Comparison of ENCODE assay signal across 1 cellular context in the genomic region with DNA sequence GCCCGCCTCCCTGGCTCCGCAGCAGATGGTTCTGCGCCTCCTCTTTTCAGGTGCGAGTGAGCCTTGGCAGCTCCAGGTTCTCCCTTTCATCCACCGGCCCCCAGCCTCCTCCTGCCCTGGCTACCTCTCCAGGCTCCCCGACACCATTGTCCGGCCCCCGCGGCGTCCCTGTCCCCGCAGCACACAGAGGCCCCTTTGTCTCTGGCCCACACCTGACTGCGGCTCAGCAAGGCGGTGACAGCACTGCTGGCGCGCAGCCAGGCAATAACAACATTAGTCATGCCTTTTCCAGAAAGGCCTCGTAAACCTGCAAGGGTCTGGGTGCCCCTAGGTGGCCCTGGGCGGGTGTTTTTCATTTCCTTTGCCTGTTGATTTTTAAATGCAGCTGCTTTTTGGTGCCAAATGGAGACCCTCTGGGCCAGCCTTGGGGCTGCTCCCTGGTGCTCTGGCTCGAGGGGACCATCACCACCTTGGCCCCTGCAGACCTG.
TF ChIP-seq lines count a peak whose summit lies in the region.

No MANE protein-coding gene starts in this region.

TF ChIP-seq in HepG2, 621 proteins besides CTCF, POLR2A, EP300 and RAD21 (continued from another document and continues in another):
- TF ChIP-seq, protein P1, sequence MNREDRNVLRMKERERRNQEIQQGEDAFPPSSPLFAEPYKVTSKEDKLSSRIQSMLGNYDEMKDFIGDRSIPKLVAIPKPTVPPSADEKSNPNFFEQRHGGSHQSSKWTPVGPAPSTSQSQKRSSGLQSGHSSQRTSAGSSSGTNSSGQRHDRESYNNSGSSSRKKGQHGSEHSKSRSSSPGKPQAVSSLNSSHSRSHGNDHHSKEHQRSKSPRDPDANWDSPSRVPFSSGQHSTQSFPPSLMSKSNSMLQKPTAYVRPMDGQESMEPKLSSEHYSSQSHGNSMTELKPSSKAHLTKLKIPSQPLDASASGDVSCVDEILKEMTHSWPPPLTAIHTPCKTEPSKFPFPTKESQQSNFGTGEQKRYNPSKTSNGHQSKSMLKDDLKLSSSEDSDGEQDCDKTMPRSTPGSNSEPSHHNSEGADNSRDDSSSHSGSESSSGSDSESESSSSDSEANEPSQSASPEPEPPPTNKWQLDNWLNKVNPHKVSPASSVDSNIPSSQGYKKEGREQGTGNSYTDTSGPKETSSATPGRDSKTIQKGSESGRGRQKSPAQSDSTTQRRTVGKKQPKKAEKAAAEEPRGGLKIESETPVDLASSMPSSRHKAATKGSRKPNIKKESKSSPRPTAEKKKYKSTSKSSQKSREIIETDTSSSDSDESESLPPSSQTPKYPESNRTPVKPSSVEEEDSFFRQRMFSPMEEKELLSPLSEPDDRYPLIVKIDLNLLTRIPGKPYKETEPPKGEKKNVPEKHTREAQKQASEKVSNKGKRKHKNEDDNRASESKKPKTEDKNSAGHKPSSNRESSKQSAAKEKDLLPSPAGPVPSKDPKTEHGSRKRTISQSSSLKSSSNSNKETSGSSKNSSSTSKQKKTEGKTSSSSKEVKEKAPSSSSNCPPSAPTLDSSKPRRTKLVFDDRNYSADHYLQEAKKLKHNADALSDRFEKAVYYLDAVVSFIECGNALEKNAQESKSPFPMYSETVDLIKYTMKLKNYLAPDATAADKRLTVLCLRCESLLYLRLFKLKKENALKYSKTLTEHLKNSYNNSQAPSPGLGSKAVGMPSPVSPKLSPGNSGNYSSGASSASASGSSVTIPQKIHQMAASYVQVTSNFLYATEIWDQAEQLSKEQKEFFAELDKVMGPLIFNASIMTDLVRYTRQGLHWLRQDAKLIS (CRISPR knock-in tag; IDR thresholded peaks at IDR 0.05), result no peak
- TF ChIP-seq SP140L (CRISPR knock-in tag; IDR thresholded peaks at IDR 0.05; ENCODE audit: borderline replicate concordance), result no peak
- no peak for TF ChIP-seq ZNF232 (CRISPR knock-in tag; IDR thresholded peaks at IDR 0.05; ENCODE audit: borderline replicate concordance)
- TF ChIP-seq, protein P2, sequence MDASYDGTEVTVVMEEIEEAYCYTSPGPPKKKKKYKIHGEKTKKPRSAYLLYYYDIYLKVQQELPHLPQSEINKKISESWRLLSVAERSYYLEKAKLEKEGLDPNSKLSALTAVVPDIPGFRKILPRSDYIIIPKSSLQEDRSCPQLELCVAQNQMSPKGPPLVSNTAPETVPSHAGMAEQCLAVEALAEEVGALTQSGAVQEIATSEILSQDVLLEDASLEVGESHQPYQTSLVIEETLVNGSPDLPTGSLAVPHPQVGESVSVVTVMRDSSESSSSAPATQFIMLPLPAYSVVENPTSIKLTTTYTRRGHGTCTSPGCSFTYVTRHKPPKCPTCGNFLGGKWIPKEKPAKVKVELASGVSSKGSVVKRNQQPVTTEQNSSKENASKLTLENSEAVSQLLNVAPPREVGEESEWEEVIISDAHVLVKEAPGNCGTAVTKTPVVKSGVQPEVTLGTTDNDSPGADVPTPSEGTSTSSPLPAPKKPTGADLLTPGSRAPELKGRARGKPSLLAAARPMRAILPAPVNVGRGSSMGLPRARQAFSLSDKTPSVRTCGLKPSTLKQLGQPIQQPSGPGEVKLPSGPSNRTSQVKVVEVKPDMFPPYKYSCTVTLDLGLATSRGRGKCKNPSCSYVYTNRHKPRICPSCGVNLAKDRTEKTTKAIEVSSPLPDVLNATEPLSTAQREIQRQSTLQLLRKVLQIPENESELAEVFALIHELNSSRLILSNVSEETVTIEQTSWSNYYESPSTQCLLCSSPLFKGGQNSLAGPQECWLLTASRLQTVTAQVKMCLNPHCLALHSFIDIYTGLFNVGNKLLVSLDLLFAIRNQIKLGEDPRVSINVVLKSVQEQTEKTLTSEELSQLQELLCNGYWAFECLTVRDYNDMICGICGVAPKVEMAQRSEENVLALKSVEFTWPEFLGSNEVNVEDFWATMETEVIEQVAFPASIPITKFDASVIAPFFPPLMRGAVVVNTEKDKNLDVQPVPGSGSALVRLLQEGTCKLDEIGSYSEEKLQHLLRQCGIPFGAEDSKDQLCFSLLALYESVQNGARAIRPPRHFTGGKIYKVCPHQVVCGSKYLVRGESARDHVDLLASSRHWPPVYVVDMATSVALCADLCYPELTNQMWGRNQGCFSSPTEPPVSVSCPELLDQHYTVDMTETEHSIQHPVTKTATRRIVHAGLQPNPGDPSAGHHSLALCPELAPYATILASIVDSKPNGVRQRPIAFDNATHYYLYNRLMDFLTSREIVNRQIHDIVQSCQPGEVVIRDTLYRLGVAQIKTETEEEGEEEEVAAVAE (CRISPR knock-in tag; IDR thresholded peaks at IDR 0.05; ENCODE audit: borderline replicate concordance), result no peak
- TF ChIP-seq, protein P3, sequence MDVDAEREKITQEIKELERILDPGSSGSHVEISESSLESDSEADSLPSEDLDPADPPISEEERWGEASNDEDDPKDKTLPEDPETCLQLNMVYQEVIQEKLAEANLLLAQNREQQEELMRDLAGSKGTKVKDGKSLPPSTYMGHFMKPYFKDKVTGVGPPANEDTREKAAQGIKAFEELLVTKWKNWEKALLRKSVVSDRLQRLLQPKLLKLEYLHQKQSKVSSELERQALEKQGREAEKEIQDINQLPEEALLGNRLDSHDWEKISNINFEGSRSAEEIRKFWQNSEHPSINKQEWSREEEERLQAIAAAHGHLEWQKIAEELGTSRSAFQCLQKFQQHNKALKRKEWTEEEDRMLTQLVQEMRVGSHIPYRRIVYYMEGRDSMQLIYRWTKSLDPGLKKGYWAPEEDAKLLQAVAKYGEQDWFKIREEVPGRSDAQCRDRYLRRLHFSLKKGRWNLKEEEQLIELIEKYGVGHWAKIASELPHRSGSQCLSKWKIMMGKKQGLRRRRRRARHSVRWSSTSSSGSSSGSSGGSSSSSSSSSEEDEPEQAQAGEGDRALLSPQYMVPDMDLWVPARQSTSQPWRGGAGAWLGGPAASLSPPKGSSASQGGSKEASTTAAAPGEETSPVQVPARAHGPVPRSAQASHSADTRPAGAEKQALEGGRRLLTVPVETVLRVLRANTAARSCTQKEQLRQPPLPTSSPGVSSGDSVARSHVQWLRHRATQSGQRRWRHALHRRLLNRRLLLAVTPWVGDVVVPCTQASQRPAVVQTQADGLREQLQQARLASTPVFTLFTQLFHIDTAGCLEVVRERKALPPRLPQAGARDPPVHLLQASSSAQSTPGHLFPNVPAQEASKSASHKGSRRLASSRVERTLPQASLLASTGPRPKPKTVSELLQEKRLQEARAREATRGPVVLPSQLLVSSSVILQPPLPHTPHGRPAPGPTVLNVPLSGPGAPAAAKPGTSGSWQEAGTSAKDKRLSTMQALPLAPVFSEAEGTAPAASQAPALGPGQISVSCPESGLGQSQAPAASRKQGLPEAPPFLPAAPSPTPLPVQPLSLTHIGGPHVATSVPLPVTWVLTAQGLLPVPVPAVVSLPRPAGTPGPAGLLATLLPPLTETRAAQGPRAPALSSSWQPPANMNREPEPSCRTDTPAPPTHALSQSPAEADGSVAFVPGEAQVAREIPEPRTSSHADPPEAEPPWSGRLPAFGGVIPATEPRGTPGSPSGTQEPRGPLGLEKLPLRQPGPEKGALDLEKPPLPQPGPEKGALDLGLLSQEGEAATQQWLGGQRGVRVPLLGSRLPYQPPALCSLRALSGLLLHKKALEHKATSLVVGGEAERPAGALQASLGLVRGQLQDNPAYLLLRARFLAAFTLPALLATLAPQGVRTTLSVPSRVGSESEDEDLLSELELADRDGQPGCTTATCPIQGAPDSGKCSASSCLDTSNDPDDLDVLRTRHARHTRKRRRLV (CRISPR knock-in tag; IDR thresholded peaks at IDR 0.05), result no peak
- 0 out of 2 replicates have a peak, but pooled peaks have one; percentile 66 for TF ChIP-seq SMAD3 (CRISPR knock-in tag; IDR thresholded peaks at IDR 0.05)
- peak; percentile 70 for TF ChIP-seq NFKBIZ (CRISPR knock-in tag; IDR thresholded peaks at IDR 0.05)
- TF ChIP-seq NAIF1 (CRISPR knock-in tag; IDR thresholded peaks at IDR 0.05; ENCODE audit: borderline replicate concordance), result no peak
- no peak for TF ChIP-seq ZNF326 (CRISPR knock-in tag; IDR thresholded peaks at IDR 0.05; ENCODE audit: borderline replicate concordance)
- TF ChIP-seq, protein P4, sequence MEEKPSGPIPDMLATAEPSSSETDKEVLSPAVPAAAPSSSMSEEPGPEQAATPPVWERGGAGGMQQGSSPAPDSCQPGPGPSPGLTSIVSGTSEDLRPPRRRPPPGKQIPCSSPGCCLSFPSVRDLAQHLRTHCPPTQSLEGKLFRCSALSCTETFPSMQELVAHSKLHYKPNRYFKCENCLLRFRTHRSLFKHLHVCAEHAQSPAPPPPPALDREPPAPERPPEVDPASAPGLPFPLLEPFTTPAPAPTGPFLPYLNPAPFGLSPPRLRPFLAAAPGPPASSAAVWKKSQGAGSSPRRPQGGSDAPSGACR (CRISPR knock-in tag; IDR thresholded peaks at IDR 0.05), result no peak
- TF ChIP-seq RFX3 (CRISPR knock-in tag; IDR thresholded peaks at IDR 0.05), result no peak
- no peak for TF ChIP-seq ZNF773 (CRISPR knock-in tag; IDR thresholded peaks at IDR 0.05; ENCODE audit: borderline replicate concordance)
- TF ChIP-seq, protein P5, sequence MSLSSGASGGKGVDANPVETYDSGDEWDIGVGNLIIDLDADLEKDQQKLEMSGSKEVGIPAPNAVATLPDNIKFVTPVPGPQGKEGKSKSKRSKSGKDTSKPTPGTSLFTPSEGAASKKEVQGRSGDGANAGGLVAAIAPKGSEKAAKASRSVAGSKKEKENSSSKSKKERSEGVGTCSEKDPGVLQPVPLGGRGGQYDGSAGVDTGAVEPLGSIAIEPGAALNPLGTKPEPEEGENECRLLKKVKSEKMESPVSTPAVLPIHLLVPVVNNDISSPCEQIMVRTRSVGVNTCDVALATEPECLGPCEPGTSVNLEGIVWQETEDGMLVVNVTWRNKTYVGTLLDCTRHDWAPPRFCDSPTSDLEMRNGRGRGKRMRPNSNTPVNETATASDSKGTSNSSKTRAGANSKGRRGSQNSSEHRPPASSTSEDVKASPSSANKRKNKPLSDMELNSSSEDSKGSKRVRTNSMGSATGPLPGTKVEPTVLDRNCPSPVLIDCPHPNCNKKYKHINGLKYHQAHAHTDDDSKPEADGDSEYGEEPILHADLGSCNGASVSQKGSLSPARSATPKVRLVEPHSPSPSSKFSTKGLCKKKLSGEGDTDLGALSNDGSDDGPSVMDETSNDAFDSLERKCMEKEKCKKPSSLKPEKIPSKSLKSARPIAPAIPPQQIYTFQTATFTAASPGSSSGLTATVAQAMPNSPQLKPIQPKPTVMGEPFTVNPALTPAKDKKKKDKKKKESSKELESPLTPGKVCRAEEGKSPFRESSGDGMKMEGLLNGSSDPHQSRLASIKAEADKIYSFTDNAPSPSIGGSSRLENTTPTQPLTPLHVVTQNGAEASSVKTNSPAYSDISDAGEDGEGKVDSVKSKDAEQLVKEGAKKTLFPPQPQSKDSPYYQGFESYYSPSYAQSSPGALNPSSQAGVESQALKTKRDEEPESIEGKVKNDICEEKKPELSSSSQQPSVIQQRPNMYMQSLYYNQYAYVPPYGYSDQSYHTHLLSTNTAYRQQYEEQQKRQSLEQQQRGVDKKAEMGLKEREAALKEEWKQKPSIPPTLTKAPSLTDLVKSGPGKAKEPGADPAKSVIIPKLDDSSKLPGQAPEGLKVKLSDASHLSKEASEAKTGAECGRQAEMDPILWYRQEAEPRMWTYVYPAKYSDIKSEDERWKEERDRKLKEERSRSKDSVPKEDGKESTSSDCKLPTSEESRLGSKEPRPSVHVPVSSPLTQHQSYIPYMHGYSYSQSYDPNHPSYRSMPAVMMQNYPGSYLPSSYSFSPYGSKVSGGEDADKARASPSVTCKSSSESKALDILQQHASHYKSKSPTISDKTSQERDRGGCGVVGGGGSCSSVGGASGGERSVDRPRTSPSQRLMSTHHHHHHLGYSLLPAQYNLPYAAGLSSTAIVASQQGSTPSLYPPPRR (CRISPR knock-in tag; IDR thresholded peaks at IDR 0.05; ENCODE audit: borderline replicate concordance), result peak; percentile 70
- no peak for TF ChIP-seq ZFP82 (CRISPR knock-in tag; IDR thresholded peaks at IDR 0.05; ENCODE audit: borderline replicate concordance)
- TF ChIP-seq HDAC2 (CRISPR knock-in tag; IDR thresholded peaks at IDR 0.05), result peak; percentile 80
- peak; percentile 59; the same call in 1 of the 2 replicates for TF ChIP-seq SP5 (CRISPR knock-in tag; IDR thresholded peaks at IDR 0.05; ENCODE audit: borderline replicate concordance, low read depth)
- TF ChIP-seq, protein P6, sequence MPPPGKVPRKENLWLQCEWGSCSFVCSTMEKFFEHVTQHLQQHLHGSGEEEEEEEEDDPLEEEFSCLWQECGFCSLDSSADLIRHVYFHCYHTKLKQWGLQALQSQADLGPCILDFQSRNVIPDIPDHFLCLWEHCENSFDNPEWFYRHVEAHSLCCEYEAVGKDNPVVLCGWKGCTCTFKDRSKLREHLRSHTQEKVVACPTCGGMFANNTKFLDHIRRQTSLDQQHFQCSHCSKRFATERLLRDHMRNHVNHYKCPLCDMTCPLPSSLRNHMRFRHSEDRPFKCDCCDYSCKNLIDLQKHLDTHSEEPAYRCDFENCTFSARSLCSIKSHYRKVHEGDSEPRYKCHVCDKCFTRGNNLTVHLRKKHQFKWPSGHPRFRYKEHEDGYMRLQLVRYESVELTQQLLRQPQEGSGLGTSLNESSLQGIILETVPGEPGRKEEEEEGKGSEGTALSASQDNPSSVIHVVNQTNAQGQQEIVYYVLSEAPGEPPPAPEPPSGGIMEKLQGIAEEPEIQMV (CRISPR knock-in tag; IDR thresholded peaks at IDR 0.05; ENCODE audit: low read depth), result no peak
- no peak for TF ChIP-seq TBL1XR1 (IDR thresholded peaks at IDR 0.05; ENCODE audit: borderline replicate concordance, low read length, partially characterized antibody)
- no peak for TF ChIP-seq ZBTB1 (CRISPR knock-in tag; IDR thresholded peaks at IDR 0.05; ENCODE audit: borderline replicate concordance)
- TF ChIP-seq ZNF75D (CRISPR knock-in tag; IDR thresholded peaks at IDR 0.05; ENCODE audit: borderline replicate concordance), result no peak
- no peak for TF ChIP-seq MTF2 (CRISPR knock-in tag; IDR thresholded peaks at IDR 0.05; ENCODE audit: borderline replicate concordance)
- TF ChIP-seq ZNF451 (CRISPR knock-in tag; IDR thresholded peaks at IDR 0.05), result no peak
- TF ChIP-seq ZNF431 (CRISPR knock-in tag; IDR thresholded peaks at IDR 0.05; ENCODE audit: borderline replicate concordance, low read depth), result no peak
- TF ChIP-seq, protein P7, sequence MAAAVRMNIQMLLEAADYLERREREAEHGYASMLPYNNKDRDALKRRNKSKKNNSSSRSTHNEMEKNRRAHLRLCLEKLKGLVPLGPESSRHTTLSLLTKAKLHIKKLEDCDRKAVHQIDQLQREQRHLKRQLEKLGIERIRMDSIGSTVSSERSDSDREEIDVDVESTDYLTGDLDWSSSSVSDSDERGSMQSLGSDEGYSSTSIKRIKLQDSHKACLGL (CRISPR knock-in tag; IDR thresholded peaks at IDR 0.05), result no peak
- TF ChIP-seq KMT2B (CRISPR knock-in tag; IDR thresholded peaks at IDR 0.05), result no peak
- peak; percentile 34; the same call in 1 of the 2 replicates for TF ChIP-seq HIVEP1 (CRISPR knock-in tag; IDR thresholded peaks at IDR 0.05)
- no peak for TF ChIP-seq RFX5 (IDR thresholded peaks at IDR 0.05; ENCODE audit: low read depth, low read length)
- TF ChIP-seq, protein P8, sequence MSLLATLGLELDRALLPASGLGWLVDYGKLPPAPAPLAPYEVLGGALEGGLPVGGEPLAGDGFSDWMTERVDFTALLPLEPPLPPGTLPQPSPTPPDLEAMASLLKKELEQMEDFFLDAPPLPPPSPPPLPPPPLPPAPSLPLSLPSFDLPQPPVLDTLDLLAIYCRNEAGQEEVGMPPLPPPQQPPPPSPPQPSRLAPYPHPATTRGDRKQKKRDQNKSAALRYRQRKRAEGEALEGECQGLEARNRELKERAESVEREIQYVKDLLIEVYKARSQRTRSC (CRISPR knock-in tag; IDR thresholded peaks at IDR 0.05; ENCODE audit: low read depth), result no peak
